In genomic region chr20:58408603-58409246, GRCh38 we compare ENCODE assay signal across 1 cellular context.
TF ChIP-seq lines count a peak whose summit lies in the region.

No MANE protein-coding gene starts in this region.

TF ChIP-seq in HepG2, 621 proteins besides CTCF, POLR2A, EP300 and RAD21 (continued from another document and continues in another):
- TF ChIP-seq ZBTB44 (CRISPR knock-in tag; IDR thresholded peaks at IDR 0.05) (no peak), ZIK1 (CRISPR knock-in tag; IDR thresholded peaks at IDR 0.05; ENCODE audit: borderline replicate concordance, low read depth) (no peak), NR2F6 (IDR thresholded peaks at IDR 0.05) (no peak), NR2F6 (CRISPR knock-in tag; IDR thresholded peaks at IDR 0.05) (no peak), ZNF598 (CRISPR knock-in tag; IDR thresholded peaks at IDR 0.05; ENCODE audit: borderline replicate concordance) (no peak), BHLHE40 (IDR thresholded peaks at IDR 0.05; ENCODE audit: low read length) (no peak), POLR2G (IDR thresholded peaks at IDR 0.05; ENCODE audit: low read depth, low read length) (no peak), HMGA1 (CRISPR knock-in tag; conservative IDR thresholded peaks at IDR 0.05) (no peak), HOXA9 (CRISPR knock-in tag; IDR thresholded peaks at IDR 0.05; ENCODE audit: borderline replicate concordance) (no peak), THAP11 (CRISPR knock-in tag; IDR thresholded peaks at IDR 0.05) (no peak), ZNF652 (CRISPR knock-in tag; IDR thresholded peaks at IDR 0.05; ENCODE audit: borderline replicate concordance, low read depth) (no peak), AKNA (CRISPR knock-in tag; IDR thresholded peaks at IDR 0.05; ENCODE audit: borderline replicate concordance) (no peak), HDAC1 (CRISPR knock-in tag; IDR thresholded peaks at IDR 0.05) (peak; percentile 17; the same call in 1 of the 2 replicates), PLRG1 (conservative IDR thresholded peaks at IDR 0.05) (no peak), ZHX2 (IDR thresholded peaks at IDR 0.05; ENCODE audit: low read depth) (no peak), ZHX2 (CRISPR knock-in tag; IDR thresholded peaks at IDR 0.05; ENCODE audit: borderline replicate concordance) (no peak), SMAD9 (CRISPR knock-in tag; IDR thresholded peaks at IDR 0.05) (no peak), MIER3 (CRISPR knock-in tag; IDR thresholded peaks at IDR 0.05; ENCODE audit: borderline replicate concordance) (peak; percentile 41; the same call in 1 of the 2 replicates), ZNF253 (CRISPR knock-in tag; IDR thresholded peaks at IDR 0.05; ENCODE audit: borderline replicate concordance) (no peak), ZNF263 (CRISPR knock-in tag; IDR thresholded peaks at IDR 0.05) (no peak), HMGXB4 (CRISPR knock-in tag; IDR thresholded peaks at IDR 0.05; ENCODE audit: borderline replicate concordance in 1 of 2, low read depth in 1 of 2) (0 out of 4 replicates have a peak, but pooled peaks of 1 of the 2 experiments have one; percentile 8), ZBTB26 (CRISPR knock-in tag; IDR thresholded peaks at IDR 0.05; ENCODE audit: borderline replicate concordance) (no peak), CCAR2 (optimal IDR thresholded peaks at IDR 0.05; ENCODE audit: low read depth, low read length) (no peak), PATZ1 (CRISPR knock-in tag; IDR thresholded peaks at IDR 0.05) (0 out of 2 replicates have a peak, but pooled peaks have one; percentile 25), MAZ (IDR thresholded peaks at IDR 0.05; ENCODE audit: borderline replicate concordance, low read depth, low read length) (no peak), MAZ (CRISPR knock-in tag; IDR thresholded peaks at IDR 0.05; ENCODE audit: low read depth) (no peak), BRF2 (CRISPR knock-in tag; IDR thresholded peaks at IDR 0.05) (no peak), THYN1 (CRISPR knock-in tag; IDR thresholded peaks at IDR 0.05; ENCODE audit: borderline replicate concordance, low read depth) (no peak), ZBTB33 (CRISPR knock-in tag; IDR thresholded peaks at IDR 0.05) (no peak), HIC2 (CRISPR knock-in tag; IDR thresholded peaks at IDR 0.05; ENCODE audit: low read depth) (no peak), HOXA3 (CRISPR knock-in tag; IDR thresholded peaks at IDR 0.05) (no peak)
